Comparison of ENCODE assay signal across 12 cellular contexts in the genomic region with DNA sequence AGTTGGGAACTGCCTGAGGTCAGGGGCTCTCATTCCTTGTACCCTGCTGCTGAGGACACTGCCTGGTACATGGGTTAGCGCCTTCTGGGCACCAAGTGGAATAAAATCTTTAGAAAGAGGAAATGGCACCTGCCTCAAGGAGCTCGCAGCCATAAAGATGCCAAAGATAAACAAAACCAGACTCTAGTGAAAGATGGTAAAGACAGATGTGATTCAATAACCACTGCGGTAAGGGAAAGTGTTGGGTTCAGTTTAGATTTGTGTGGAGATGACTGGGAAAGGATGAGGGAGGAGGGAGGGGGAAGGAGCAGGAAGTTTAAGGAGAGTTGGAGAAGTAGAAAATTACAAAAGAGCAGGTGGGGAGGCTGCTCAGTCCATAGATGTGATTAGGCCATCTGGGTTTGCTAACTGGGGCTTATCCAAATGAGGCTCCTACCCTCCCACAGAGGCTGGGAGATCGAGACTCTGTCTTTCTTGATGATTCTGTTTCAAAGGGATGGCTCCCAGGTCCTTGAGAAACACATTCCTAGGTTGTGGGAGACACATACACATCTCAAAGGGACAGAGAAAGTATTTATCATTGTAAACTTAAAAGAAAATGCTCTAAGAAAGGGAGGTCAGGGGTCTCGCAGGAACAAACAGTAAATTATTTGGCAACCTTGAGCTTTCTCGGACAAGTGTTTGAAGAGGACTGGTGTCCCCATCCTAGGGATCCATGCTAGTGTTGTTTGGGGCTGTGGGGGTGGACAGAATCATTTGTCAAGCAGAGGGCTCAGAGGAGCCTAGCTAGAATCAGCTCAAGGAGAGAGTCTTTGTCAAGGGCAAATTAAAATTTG.
DNase-seq lines count a peak whose midpoint lies in the region; ATAC-seq and TF ChIP-seq lines count a peak whose summit lies in the region.
"Had no signal": no experiment of that assay in that cellular context is flagged by ENCODE, and none has a peak within 500 bp of the region (broad histone marks: within the 10 kb centered on the region; RNA-seq: fewer than 3 reads in every experiment).

No MANE protein-coding gene starts in this region.

- H4K20me1 ChIP-seq in PC-3 (ENCODE audit: low read length), result no peaks in the 10 kb centered on the region

- intact Hi-C loops in PC-3 (cut with micrococcal nuclease), result no loop called here

- peaks cover 51 to 80% (median 62%) of the 10 kb centered on the region in 3 donors for H3K4me1 Mint-ChIP-seq in naive B cell

- H3K27me3 ChIP-seq in GM06990 (replicated peaks; ENCODE audit: control insufficient read depth, insufficient read depth, low read length), result no peaks in the 10 kb centered on the region
- H3K27me3 ChIP-seq in SJCRH30, result no peaks in the 10 kb centered on the region
- no peaks in the 10 kb centered on the region for H3K27me3 ChIP-seq in effector memory CD4-positive, alpha-beta T cell (replicated peaks; ENCODE audit: control insufficient read depth, insufficient read depth, low read length, poor library complexity, severe bottlenecking)
- no peaks in the 10 kb centered on the region for H3K27me3 ChIP-seq in PC-3 (ENCODE audit: low read length)

- H3K27ac Mint-ChIP-seq in naive B cell, result peak overlapping the region; percentile 87 to 99 (median 91)
- H3K27ac Mint-ChIP-seq: activated CD4-positive, alpha-beta T cell treated with anti-CD3 and anti-CD28 coated beads, Interleukin-2, amount 10 ng/mL, durations not matched to agents 24 days and 14 days had no signal

- peak overlapping the region; percentile 58 to 93 (median 78) for H3K4me3 Mint-ChIP-seq in naive B cell
- H3K4me3 Mint-ChIP-seq: activated CD4-positive, alpha-beta T cell treated with anti-CD3 and anti-CD28 coated beads, Interleukin-2, amount 10 ng/mL, durations not matched to agents 24 days and 14 days had no signal

- H3K27me3 Mint-ChIP-seq in naive B cell, result no peaks in the 10 kb centered on the region
- H3K27me3 Mint-ChIP-seq: activated CD4-positive, alpha-beta T cell treated with anti-CD3 and anti-CD28 coated beads, Interleukin-2, amount 10 ng/mL, durations not matched to agents 24 days and 14 days had no signal

- ATAC-seq in naive B cell (ENCODE audit: low read depth in 2 of 2), result peak; percentile 40 to 44
- ATAC-seq in PC-3, result no peak

- DNase-seq in GM06990 (ENCODE audit: extremely low read depth, insufficient read length) (peak; percentile 41), SJCRH30 (peak; percentile 29 to 69), naive B cell (peak; percentile 47), NCI-H1105 treated with DMSO at 0.1 percent for 48 hours (lab: John Stamatoyannopoulos, UW) (no peak), PC-3 (no peak), DMS153 treated with DMSO at 0.1 percent for 48 hours (lab: John Stamatoyannopoulos, UW; ENCODE audit: unreplicated experiment) (no peak)
- DNase-seq in effector memory CD4-positive, alpha-beta T cell, result no peak
- DNase-seq: activated CD4-positive, alpha-beta T cell treated with anti-CD3 and anti-CD28 coated beads, Interleukin-2, amount 10 ng/mL, durations not matched to agents 24 days and 14 days; activated naive CD4-positive, alpha-beta T cell treated with Interleukin-2 at 50 U/mL for 16 hours; NCI-H2171; SHP77 treated with DMSO at 0.1 percent for 48 hours had no signal

- H3K36me3 Mint-ChIP-seq in naive B cell, result peaks cover 33 to 40% of the 10 kb centered on the region in 2 donors

- H3F3A ChIP-seq in PC-3 (ENCODE audit: low read length, unreplicated experiment), result no peaks in the 10 kb centered on the region

- H3K27ac ChIP-seq in HEK293 (ENCODE audit: extremely low read depth, low read depth, low read length), result no peak overlapping the region
- H3K27ac ChIP-seq in SJCRH30, result no peak overlapping the region
- no peak overlapping the region for H3K27ac ChIP-seq in effector memory CD4-positive, alpha-beta T cell (ENCODE audit: insufficient read depth, low read length, poor library complexity, severe bottlenecking)
- H3K27ac ChIP-seq in PC-3 (ENCODE audit: low read length), result no peak overlapping the region

- no peak overlapping the region for H3K4me2 ChIP-seq in PC-3 (ENCODE audit: low read length)

- H3K9me2 ChIP-seq in PC-3 (replicated peaks; ENCODE audit: low read length), result no peaks in the 10 kb centered on the region

- POLR2A ChIA-PET in HEK293 (lab: Yijun Ruan, JAX), result interaction anchor here (1.3 kb wide), 1 partner anchor 65 kb away, joined by 3 read pairs; a partner anchor contains a TSS
- POLR2A ChIA-PET in PC-3 (lab: Charles Lee; ENCODE audit: unreplicated experiment), result no interaction called here

- H3K4me1 ChIP-seq in HEK293 (ENCODE audit: control insufficient read depth, insufficient read depth, low read length) (no peaks in the 10 kb centered on the region), SJCRH30 (peaks cover 35% of the 10 kb centered on the region), PC-3 (ENCODE audit: insufficient read depth, low read length) (no peaks in the 10 kb centered on the region)
- no peaks in the 10 kb centered on the region for H3K4me1 ChIP-seq in effector memory CD4-positive, alpha-beta T cell (ENCODE audit: control insufficient read depth, insufficient read depth, low read length, poor library complexity, severe bottlenecking)

- TF ChIP-seq CTCF in GM06990 (IDR thresholded peaks at IDR 0.05; ENCODE audit: insufficient read depth, low read length, poor library complexity, severe bottlenecking), result no peak
- TF ChIP-seq CTCF in HEK293 (tag by site-specific recombination; IDR thresholded peaks at IDR 0.05), result no peak
- no peak for TF ChIP-seq CTCF in PC-3 (conservative IDR thresholded peaks at IDR 0.05; ENCODE audit: low read depth, low read length)

- no TSS peak for BruUV-seq in PC-3 (replicated peaks; lab: Mats Ljungman, UMichigan)

- no peak overlapping the region for H2AFZ ChIP-seq in PC-3 (ENCODE audit: low read length)

- H3K9ac ChIP-seq in PC-3 (ENCODE audit: low read length), result no peak overlapping the region

- CTCF ChIA-PET in HEK293 (lab: Yijun Ruan, JAX), result interaction anchor here (0.6 to 2.5 kb wide), 7 partner anchors 9 to 711 kb away, joined by 3 to 6 read pairs (median 3); no protein-coding TSS in a partner anchor
- CTCF ChIA-PET in PC-3 (lab: Charles Lee), result no interaction called here

- H3K9me3 Mint-ChIP-seq in naive B cell, result peaks cover 0 to 5% (median 0%) of the 10 kb centered on the region in 7 donors
- H3K9me3 Mint-ChIP-seq: activated CD4-positive, alpha-beta T cell treated with anti-CD3 and anti-CD28 coated beads, Interleukin-2, amount 10 ng/mL, durations not matched to agents 24 days and 14 days had no signal

- H3K4me3 ChIP-seq in GM06990 (replicated peaks; ENCODE audit: low read depth, low read length) (no peak overlapping the region), HEK293 (ENCODE audit: low read depth, low read length) (no peak overlapping the region), SJCRH30 (no peak overlapping the region), PC-3 (ENCODE audit: low read length) (no peak overlapping the region)
- no peak overlapping the region for H3K4me3 ChIP-seq in effector memory CD4-positive, alpha-beta T cell (ENCODE audit: insufficient read depth, low read depth, low read length, poor library complexity, severe bottlenecking)

- no peaks in the 10 kb centered on the region for H3K36me3 ChIP-seq in GM06990 (ENCODE audit: control insufficient read depth, insufficient read depth, low read length)
- peaks cover 4 to 5% of the 10 kb centered on the region in 2 experiments; a peak in 2 of 3 replicates for H3K36me3 ChIP-seq in HEK293 (ENCODE audit: control insufficient read depth in 2 of 2, insufficient read depth in 1 of 2, low read length in 2 of 2)
- no peaks in the 10 kb centered on the region for H3K36me3 ChIP-seq in SJCRH30
- H3K36me3 ChIP-seq in effector memory CD4-positive, alpha-beta T cell (ENCODE audit: control insufficient read depth, insufficient read depth, low read length), result peaks cover 30% of the 10 kb centered on the region
- H3K36me3 ChIP-seq in PC-3 (ENCODE audit: low read depth, low read length), result no peaks in the 10 kb centered on the region

- H3K79me2 ChIP-seq in PC-3 (ENCODE audit: low read length), result no peaks in the 10 kb centered on the region

- H3K9me3 ChIP-seq in HEK293 (ENCODE audit: control insufficient read depth, insufficient read depth, low read depth, low read length), result no peaks in the 10 kb centered on the region
- H3K9me3 ChIP-seq in SJCRH30 (replicated peaks), result no peaks in the 10 kb centered on the region
- no peaks in the 10 kb centered on the region for H3K9me3 ChIP-seq in effector memory CD4-positive, alpha-beta T cell (ENCODE audit: control insufficient read depth, low read length)
- H3K9me3 ChIP-seq in PC-3 (ENCODE audit: low read length), result no peaks in the 10 kb centered on the region

TF ChIP-seq in HEK293, 187 proteins besides CTCF, POLR2A, EP300 and RAD21:
- no peak for TF ChIP-seq ZNF416 (tag by site-specific recombination; IDR thresholded peaks at IDR 0.05)
- no peak for TF ChIP-seq BCL11B (tag by site-specific recombination; IDR thresholded peaks at IDR 0.05; ENCODE audit: low read depth)
- peak; percentile 34; the same call in 1 of the 2 replicates for TF ChIP-seq ZBTB17 (tag by site-specific recombination; IDR thresholded peaks at IDR 0.05)
- TF ChIP-seq, protein P1, sequence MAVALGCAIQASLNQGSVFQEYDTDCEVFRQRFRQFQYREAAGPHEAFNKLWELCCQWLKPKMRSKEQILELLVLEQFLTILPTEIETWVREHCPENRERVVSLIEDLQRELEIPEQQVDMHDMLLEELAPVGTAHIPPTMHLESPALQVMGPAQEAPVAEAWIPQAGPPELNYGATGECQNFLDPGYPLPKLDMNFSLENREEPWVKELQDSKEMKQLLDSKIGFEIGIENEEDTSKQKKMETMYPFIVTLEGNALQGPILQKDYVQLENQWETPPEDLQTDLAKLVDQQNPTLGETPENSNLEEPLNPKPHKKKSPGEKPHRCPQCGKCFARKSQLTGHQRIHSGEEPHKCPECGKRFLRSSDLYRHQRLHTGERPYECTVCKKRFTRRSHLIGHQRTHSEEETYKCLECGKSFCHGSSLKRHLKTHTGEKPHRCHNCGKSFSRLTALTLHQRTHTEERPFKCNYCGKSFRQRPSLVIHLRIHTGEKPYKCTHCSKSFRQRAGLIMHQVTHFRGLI (tag by site-specific recombination; IDR thresholded peaks at IDR 0.05), result no peak

Comparison
In these comparisons a context has a peak if more than half of its experiments do, and no peak if none do; other contexts are left out.
1. DNase-seq: peak in GM06990 (single experiment), SJCRH30 (2 of 2) and naive B cell (single experiment); none in effector memory CD4-positive, alpha-beta T cell (0 of 3), NCI-H1105 treated with DMSO at 0.1 percent for 48 hours (single experiment), PC-3 (single experiment) and DMS153 treated with DMSO at 0.1 percent for 48 hours (single experiment).